Comparison of ENCODE assay signal across 1 cellular context in the genomic region with DNA sequence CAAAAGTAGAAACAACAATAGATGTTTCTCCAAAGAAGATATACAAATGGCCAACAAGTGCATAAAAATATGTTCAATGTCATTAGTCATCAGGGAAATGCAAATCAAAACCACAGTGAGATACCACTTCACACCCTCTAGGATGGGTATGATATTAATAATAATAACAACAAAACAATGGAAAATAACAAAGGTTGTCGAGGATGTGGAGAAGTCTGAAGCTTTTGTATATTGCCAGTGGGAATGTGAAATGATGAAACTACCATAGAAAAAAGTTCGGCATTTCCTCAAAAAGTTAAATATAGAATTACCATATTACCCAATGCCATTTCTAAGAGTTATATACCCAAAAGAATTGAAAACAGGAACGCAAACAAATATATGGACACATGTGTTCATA.
A peak's percentile ranks its signal among the peaks of the same experiment; 100 is the strongest.
TF ChIP-seq lines count a peak whose summit lies in the region.

No MANE protein-coding gene starts in this region.

TF ChIP-seq in GM12878, 131 proteins besides CTCF, POLR2A, EP300 and RAD21:
- no peak for TF ChIP-seq CBFB (IDR thresholded peaks at IDR 0.05; ENCODE audit: low read depth)
- TF ChIP-seq MTA2 (IDR thresholded peaks at IDR 0.05; ENCODE audit: low read depth): peak; percentile 59; the same call in 1 of the 2 replicates
- TF ChIP-seq ESRRA (IDR thresholded peaks at IDR 0.05; ENCODE audit: low read length): no peak
- TF ChIP-seq ATF7 (IDR thresholded peaks at IDR 0.05; ENCODE audit: low read depth): peak; percentile 51; the same call in 1 of the 2 replicates
- no peak for TF ChIP-seq ZBED1 (IDR thresholded peaks at IDR 0.05; ENCODE audit: borderline replicate concordance)
- TF ChIP-seq RUNX3 (IDR thresholded peaks at IDR 0.05; ENCODE audit: low read length): peak; percentile 47; the same call in 1 of the 2 replicates
- TF ChIP-seq, protein P1, sequence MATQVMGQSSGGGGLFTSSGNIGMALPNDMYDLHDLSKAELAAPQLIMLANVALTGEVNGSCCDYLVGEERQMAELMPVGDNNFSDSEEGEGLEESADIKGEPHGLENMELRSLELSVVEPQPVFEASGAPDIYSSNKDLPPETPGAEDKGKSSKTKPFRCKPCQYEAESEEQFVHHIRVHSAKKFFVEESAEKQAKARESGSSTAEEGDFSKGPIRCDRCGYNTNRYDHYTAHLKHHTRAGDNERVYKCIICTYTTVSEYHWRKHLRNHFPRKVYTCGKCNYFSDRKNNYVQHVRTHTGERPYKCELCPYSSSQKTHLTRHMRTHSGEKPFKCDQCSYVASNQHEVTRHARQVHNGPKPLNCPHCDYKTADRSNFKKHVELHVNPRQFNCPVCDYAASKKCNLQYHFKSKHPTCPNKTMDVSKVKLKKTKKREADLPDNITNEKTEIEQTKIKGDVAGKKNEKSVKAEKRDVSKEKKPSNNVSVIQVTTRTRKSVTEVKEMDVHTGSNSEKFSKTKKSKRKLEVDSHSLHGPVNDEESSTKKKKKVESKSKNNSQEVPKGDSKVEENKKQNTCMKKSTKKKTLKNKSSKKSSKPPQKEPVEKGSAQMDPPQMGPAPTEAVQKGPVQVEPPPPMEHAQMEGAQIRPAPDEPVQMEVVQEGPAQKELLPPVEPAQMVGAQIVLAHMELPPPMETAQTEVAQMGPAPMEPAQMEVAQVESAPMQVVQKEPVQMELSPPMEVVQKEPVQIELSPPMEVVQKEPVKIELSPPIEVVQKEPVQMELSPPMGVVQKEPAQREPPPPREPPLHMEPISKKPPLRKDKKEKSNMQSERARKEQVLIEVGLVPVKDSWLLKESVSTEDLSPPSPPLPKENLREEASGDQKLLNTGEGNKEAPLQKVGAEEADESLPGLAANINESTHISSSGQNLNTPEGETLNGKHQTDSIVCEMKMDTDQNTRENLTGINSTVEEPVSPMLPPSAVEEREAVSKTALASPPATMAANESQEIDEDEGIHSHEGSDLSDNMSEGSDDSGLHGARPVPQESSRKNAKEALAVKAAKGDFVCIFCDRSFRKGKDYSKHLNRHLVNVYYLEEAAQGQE (IDR thresholded peaks at IDR 0.05; ENCODE audit: low read depth, low read length): no peak
- TF ChIP-seq, protein P2, sequence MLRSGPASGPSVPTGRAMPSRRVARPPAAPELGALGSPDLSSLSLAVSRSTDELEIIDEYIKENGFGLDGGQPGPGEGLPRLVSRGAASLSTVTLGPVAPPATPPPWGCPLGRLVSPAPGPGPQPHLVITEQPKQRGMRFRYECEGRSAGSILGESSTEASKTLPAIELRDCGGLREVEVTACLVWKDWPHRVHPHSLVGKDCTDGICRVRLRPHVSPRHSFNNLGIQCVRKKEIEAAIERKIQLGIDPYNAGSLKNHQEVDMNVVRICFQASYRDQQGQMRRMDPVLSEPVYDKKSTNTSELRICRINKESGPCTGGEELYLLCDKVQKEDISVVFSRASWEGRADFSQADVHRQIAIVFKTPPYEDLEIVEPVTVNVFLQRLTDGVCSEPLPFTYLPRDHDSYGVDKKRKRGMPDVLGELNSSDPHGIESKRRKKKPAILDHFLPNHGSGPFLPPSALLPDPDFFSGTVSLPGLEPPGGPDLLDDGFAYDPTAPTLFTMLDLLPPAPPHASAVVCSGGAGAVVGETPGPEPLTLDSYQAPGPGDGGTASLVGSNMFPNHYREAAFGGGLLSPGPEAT (IDR thresholded peaks at IDR 0.05; ENCODE audit: low read depth): peak; percentile 46; the same call in 1 of the 2 replicates
- peak; percentile 55 to 57 for TF ChIP-seq IKZF2 (IDR thresholded peaks at IDR 0.05)
